In genomic region chr19:30046522-30046921, GRCh38 we compare ENCODE assay signal across 8 cellular contexts.
A peak's percentile ranks its signal among the peaks of the same experiment; 100 is the strongest.
DNase-seq lines count a peak whose midpoint lies in the region; ATAC-seq, FAIRE-seq and TF ChIP-seq lines count a peak whose summit lies in the region.

No MANE protein-coding gene starts in this region.

- in situ Hi-C loops in brain microvascular endothelial cell (cut with HindIII; ENCODE audit: low pct_ligation_motif_present, low sequenced_read_pairs) = no loop called here

- DNase-seq in GM12891 (ENCODE audit: insufficient read length, low spot score) = no peak
- peak; percentile 15 for DNase-seq in brain microvascular endothelial cell
- DNase-seq in neural progenitor cell (ENCODE audit: low spot score) = peak; percentile 44
- DNase-seq in A172 (ENCODE audit: low spot score) = no peak
- DNase-seq in AG08396 (ENCODE audit: low spot score) = no peak
- no peak for DNase-seq in NCI-H146 treated with DMSO at 0.1 percent for 48 hours (lab: John Stamatoyannopoulos, UW; ENCODE audit: unreplicated experiment)

- H3K9me3 ChIP-seq in neural progenitor cell (ENCODE audit: low read depth) = no peaks in the 10 kb centered on the region

- peaks cover 8% of the 10 kb centered on the region for H3K4me1 ChIP-seq in neural progenitor cell

- H3K4me2 ChIP-seq in neural progenitor cell = no peak overlapping the region

- peaks cover 12% of the 10 kb centered on the region for H3K36me3 Mint-ChIP-seq in neural progenitor cell

- TF ChIP-seq CTCF in 22Rv1 (IDR thresholded peaks at IDR 0.05) (peak; percentile 72), brain microvascular endothelial cell (IDR thresholded peaks at IDR 0.05; ENCODE audit: low read depth, low read length, missing control alignments) (peak; percentile 77), neural progenitor cell (IDR thresholded peaks at IDR 0.05) (peak; percentile 70)

- H2AFZ ChIP-seq in neural progenitor cell (replicated peaks) = no peak overlapping the region

- peak; percentile 82 for ATAC-seq in HG03571 (IDR thresholded peaks at IDR 0.05; ENCODE audit: unreplicated experiment)

- H3K4me3 ChIP-seq in brain microvascular endothelial cell (ENCODE audit: low read depth, low read length) (no peak overlapping the region), neural progenitor cell (no peak overlapping the region)

- no peak overlapping the region for H3K4me3 Mint-ChIP-seq in neural progenitor cell

- H3K27ac Mint-ChIP-seq in neural progenitor cell = peak overlapping the region; percentile 74

- H3K79me2 ChIP-seq in neural progenitor cell (ENCODE audit: low read depth) = no peaks in the 10 kb centered on the region

- peak; percentile 80 for FAIRE-seq in GM12891 (lab: Jason Lieb, UNC)

- no peaks in the 10 kb centered on the region for H4K20me1 ChIP-seq in neural progenitor cell (ENCODE audit: low read depth)

- H3K27me3 Mint-ChIP-seq in neural progenitor cell (ENCODE audit: insufficient read depth, low read depth) = peaks cover 6% of the 10 kb centered on the region

- peaks cover 26% of the 10 kb centered on the region for H3K4me1 Mint-ChIP-seq in neural progenitor cell

- H3K27ac ChIP-seq in 22Rv1 = no peak overlapping the region
- H3K27ac ChIP-seq in brain microvascular endothelial cell = no peak overlapping the region
- no peak overlapping the region for H3K27ac ChIP-seq in neural progenitor cell

- H3F3A ChIP-seq in neural progenitor cell (ENCODE audit: low read depth) = peaks cover 3% of the 10 kb centered on the region

- H3K36me3 ChIP-seq in brain microvascular endothelial cell (replicated peaks) = no peaks in the 10 kb centered on the region
- no peaks in the 10 kb centered on the region for H3K36me3 ChIP-seq in neural progenitor cell

- no peak for TF ChIP-seq POLR2A in GM12891 (IDR thresholded peaks at IDR 0.05; ENCODE audit: low read depth, low read length)

- no peak overlapping the region for H3K9ac ChIP-seq in neural progenitor cell

- peaks cover 8% of the 10 kb centered on the region for H3K9me3 Mint-ChIP-seq in neural progenitor cell

- no peaks in the 10 kb centered on the region for H3K27me3 ChIP-seq in brain microvascular endothelial cell (replicated peaks)
- no peaks in the 10 kb centered on the region for H3K27me3 ChIP-seq in neural progenitor cell

TF ChIP-seq in GM12891, 5 proteins besides CTCF, POLR2A, EP300 and RAD21:
- TF ChIP-seq TAF1 (IDR thresholded peaks at IDR 0.05; ENCODE audit: low read depth, low read length) = no peak
- TF ChIP-seq POU2F2 (IDR thresholded peaks at IDR 0.05; ENCODE audit: low read depth, low read length) = peak; percentile 20; the same call in 1 of the 2 replicates

Comparison
In these comparisons a context has a peak if more than half of its experiments do, and no peak if none do; other contexts are left out.
1. DNase-seq: peak in brain microvascular endothelial cell (single experiment) and neural progenitor cell (single experiment); none in GM12891 (single experiment), A172 (single experiment), AG08396 (single experiment) and NCI-H146 treated with DMSO at 0.1 percent for 48 hours (single experiment).
2. Peak in every context shown above with its lines, with median percentiles within 50 percentile points of each other: CTCF ChIP-seq.